24 cellular contexts compared by ENCODE assay signal in the genomic region with DNA sequence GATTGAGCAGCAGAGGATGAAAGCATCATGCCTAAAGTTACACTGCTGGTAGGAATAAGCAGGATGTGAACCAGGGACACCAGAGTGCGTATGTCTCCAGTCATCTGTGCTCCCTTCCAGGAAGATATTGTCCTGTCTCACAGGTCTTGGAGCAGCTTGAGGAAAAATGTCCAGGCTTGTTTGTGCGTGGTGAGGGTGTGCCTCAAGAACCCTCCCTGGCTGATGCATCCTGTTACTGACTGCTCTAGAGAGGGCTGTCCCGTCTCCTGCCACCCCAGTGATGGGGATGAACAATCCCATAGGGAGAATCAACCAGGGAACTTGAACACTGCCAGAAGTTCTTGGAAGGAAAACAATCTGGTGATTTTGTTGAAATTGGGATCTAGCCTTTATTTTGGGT.
A peak's percentile ranks its signal among the peaks of the same experiment; 100 is the strongest.
DNase-seq lines count a peak whose midpoint lies in the region; ATAC-seq, FAIRE-seq and TF ChIP-seq lines count a peak whose summit lies in the region.
"Had no signal": no experiment of that assay in that cellular context is flagged by ENCODE, and none has a peak within 500 bp of the region (broad histone marks: within the 10 kb centered on the region; RNA-seq: fewer than 3 reads in every experiment).

No MANE protein-coding gene starts in this region.

- TF ChIP-seq EP300 in HepG2 (IDR thresholded peaks at IDR 0.05; ENCODE audit: low read depth in 2 of 2, low read length in 2 of 2), result no peak
- TF ChIP-seq EP300 in HepG2 (CRISPR knock-in tag; IDR thresholded peaks at IDR 0.05; ENCODE audit: borderline replicate concordance), result no peak

- 7% methylated on average over 2 of the region's 3 CpGs for WGBS in HepG2 (ENCODE audit: low lambda C conversion rate)

- TF ChIP-seq RAD21 in HepG2 (CRISPR knock-in tag; IDR thresholded peaks at IDR 0.05), result no peak

- no peak overlapping the region for H3K4me2 ChIP-seq in HepG2 (ENCODE audit: low read depth, low read length)
- H3K4me2 ChIP-seq: A549; BLaER1 treated with 17β-estradiol and CSF1 and Interleukin-3, amounts not matched to agents 10 nM and 100 nM had no signal

- H3K4me3 ChIP-seq in bronchial epithelial cell (ENCODE audit: low read depth, low read length) (no peak overlapping the region), neutrophil (ENCODE audit: low read depth in 1 of 2, low read length in 1 of 2) (no peak overlapping the region), HepG2 (replicated peaks in 1 of 3; ENCODE audit: insufficient read depth in 1 of 3, low read depth in 2 of 3, low read length in 3 of 3) (no peak overlapping the region)
- H3K4me3 ChIP-seq: A549; BLaER1 treated with 17β-estradiol and CSF1 and Interleukin-3, amounts not matched to agents 10 nM and 100 nM had no signal

- peak; percentile 45 for FAIRE-seq in GM12891 (lab: Jason Lieb, UNC)
- peak; percentile 90 for FAIRE-seq in bronchial epithelial cell (lab: Jason Lieb, UNC)
- FAIRE-seq in HepG2 (lab: Jason Lieb, UNC), result no peak
- FAIRE-seq: A549, D721Med, GM12892 had no signal

- in situ Hi-C loops in HepG2 (cut with HindIII; ENCODE audit: extremely low pct_ligation_motif_present, low pct_unique_long_range_greater_than_20kb), result no loop called here

- H3K79me2 ChIP-seq in HepG2 (ENCODE audit: insufficient read depth, low read length), result no peaks in the 10 kb centered on the region

- no peaks in the 10 kb centered on the region for H4K20me1 ChIP-seq in HepG2 (ENCODE audit: insufficient read depth, low read length)

- no peak for TF ChIP-seq POLR2A in GM12891 (IDR thresholded peaks at IDR 0.05; ENCODE audit: low read depth, low read length)
- TF ChIP-seq POLR2A in HepG2 (IDR thresholded peaks at IDR 0.05; ENCODE audit: insufficient read depth in 1 of 2, low read depth in 2 of 2, low read length in 2 of 2), result no peak

- H3K9ac ChIP-seq in HepG2 (ENCODE audit: insufficient read depth, low read depth, low read length), result no peak overlapping the region
- H3K9ac ChIP-seq: BLaER1 treated with 17β-estradiol and CSF1 and Interleukin-3, amounts not matched to agents 10 nM and 100 nM had no signal

- BruUV-seq in HepG2 (replicated peaks; lab: Mats Ljungman, UMichigan), result no TSS peak

- peak; percentile 72 for ATAC-seq in Right ventricle myocardium inferior
- ATAC-seq in HepG2, result no peak
- ATAC-seq: A549, HCT116 had no signal

- H3K9me3 ChIP-seq in neutrophil (no peaks in the 10 kb centered on the region), HepG2 (ENCODE audit: low read length) (peaks cover 42% of the 10 kb centered on the region)
- H3K9me3 ChIP-seq: BE2C had no signal

- CTCF ChIA-PET in HepG2 (lab: Yijun Ruan, JAX; ENCODE audit: low intra/inter-chr PET ratio, low total read pairs), result no interaction called here

- H2AFZ ChIP-seq in HepG2 (ENCODE audit: low read length), result no peak overlapping the region

- H3K27ac ChIP-seq in neutrophil, result peak overlapping the region; percentile 2
- no peak overlapping the region for H3K27ac ChIP-seq in HepG2 (ENCODE audit: extremely low read length, insufficient read depth, low read length)
- H3K27ac ChIP-seq: A549; BLaER1 treated with 17β-estradiol and CSF1 and Interleukin-3, amounts not matched to agents 10 nM and 100 nM had no signal

- no peaks in the 10 kb centered on the region for H3K36me3 ChIP-seq in bronchial epithelial cell (ENCODE audit: control insufficient read depth, insufficient read depth, low read length)
- H3K36me3 ChIP-seq in neutrophil, result peaks cover 30% of the 10 kb centered on the region
- no peaks in the 10 kb centered on the region for H3K36me3 ChIP-seq in HepG2 (replicated peaks in 1 of 2; ENCODE audit: control insufficient read depth in 1 of 2, insufficient read depth in 2 of 2, low read length in 2 of 2)
- H3K36me3 ChIP-seq: BE2C had no signal

- H3K4me1 ChIP-seq in neutrophil (ENCODE audit: control insufficient read depth in 1 of 2, insufficient read depth in 1 of 2, low read depth in 1 of 2, low read length in 1 of 2) (no peaks in the 10 kb centered on the region), HepG2 (ENCODE audit: insufficient read depth, low read length) (no peaks in the 10 kb centered on the region)
- H3K4me1 ChIP-seq: A549; BE2C; BLaER1 treated with 17β-estradiol and CSF1 and Interleukin-3, amounts not matched to agents 10 nM and 100 nM had no signal

- TF ChIP-seq CTCF in bronchial epithelial cell (IDR thresholded peaks at IDR 0.05; ENCODE audit: insufficient read depth, low read length, severe bottlenecking) (no peak), neutrophil (IDR thresholded peaks at IDR 0.05) (no peak), HepG2 (CRISPR knock-in tag; IDR thresholded peaks at IDR 0.05) (no peak)

- DNase-seq in Right ventricle myocardium inferior (ENCODE audit: missing footprints), result no peak
- DNase-seq in cardiac septum (ENCODE audit: low spot score), result no peak
- DNase-seq in GM12891 (ENCODE audit: insufficient read length, low spot score), result no peak
- DNase-seq in bronchial epithelial cell (ENCODE audit: low read depth), result peak; percentile 37
- no peak for DNase-seq in HepG2 (ENCODE audit: low spot score)
- DNase-seq in NAMALWA (ENCODE audit: low spot score), result no peak
- DNase-seq: 8988T; ACHN; AML-193; BE2C; CD4-positive, alpha-beta T cell; CD8-positive, alpha-beta memory T cell; DMS 273 treated with DMSO at 0.1 percent for 48 hours; DMS79; EL; GDM1; GOT3; H9 had no signal

- no peaks in the 10 kb centered on the region for H3K27me3 ChIP-seq in bronchial epithelial cell (ENCODE audit: control insufficient read depth, insufficient read depth, low read length)
- H3K27me3 ChIP-seq in neutrophil, result no peaks in the 10 kb centered on the region
- no peaks in the 10 kb centered on the region for H3K27me3 ChIP-seq in HepG2 (ENCODE audit: control insufficient read depth in 1 of 2, insufficient read depth in 2 of 2, low read length in 2 of 2)
- H3K27me3 ChIP-seq: BE2C; BLaER1 treated with 17β-estradiol and CSF1 and Interleukin-3, amounts not matched to agents 10 nM and 100 nM had no signal

- intact Hi-C loops in Right ventricle myocardium inferior (cut with DNase I) (no loop called here), cardiac septum (cut with DNase I) (no loop called here), HepG2 (cut with micrococcal nuclease; ENCODE audit: unreplicated experiment) (no loop called here)

- POLR2A ChIA-PET in HepG2 (lab: Yijun Ruan, JAX), result no interaction called here

TF ChIP-seq in GM12891, 5 proteins besides CTCF, POLR2A, EP300 and RAD21:
- TF ChIP-seq POU2F2 (IDR thresholded peaks at IDR 0.05; ENCODE audit: low read depth, low read length), result no peak

TF ChIP-seq in HepG2, 621 proteins besides CTCF, POLR2A, EP300 and RAD21:
- TF ChIP-seq ZNF251 (CRISPR knock-in tag; IDR thresholded peaks at IDR 0.05) (no peak), TERF1 (CRISPR knock-in tag; IDR thresholded peaks at IDR 0.05) (no peak), HNRNPK (IDR thresholded peaks at IDR 0.05; ENCODE audit: low read depth, low read length, poor library complexity, severe bottlenecking) (no peak), HNRNPL (IDR thresholded peaks at IDR 0.05; ENCODE audit: low read depth, low read length) (no peak), ERF (CRISPR knock-in tag; IDR thresholded peaks at IDR 0.05) (no peak)
